ENCODE assay signal across 10 cellular contexts in the genomic region with DNA sequence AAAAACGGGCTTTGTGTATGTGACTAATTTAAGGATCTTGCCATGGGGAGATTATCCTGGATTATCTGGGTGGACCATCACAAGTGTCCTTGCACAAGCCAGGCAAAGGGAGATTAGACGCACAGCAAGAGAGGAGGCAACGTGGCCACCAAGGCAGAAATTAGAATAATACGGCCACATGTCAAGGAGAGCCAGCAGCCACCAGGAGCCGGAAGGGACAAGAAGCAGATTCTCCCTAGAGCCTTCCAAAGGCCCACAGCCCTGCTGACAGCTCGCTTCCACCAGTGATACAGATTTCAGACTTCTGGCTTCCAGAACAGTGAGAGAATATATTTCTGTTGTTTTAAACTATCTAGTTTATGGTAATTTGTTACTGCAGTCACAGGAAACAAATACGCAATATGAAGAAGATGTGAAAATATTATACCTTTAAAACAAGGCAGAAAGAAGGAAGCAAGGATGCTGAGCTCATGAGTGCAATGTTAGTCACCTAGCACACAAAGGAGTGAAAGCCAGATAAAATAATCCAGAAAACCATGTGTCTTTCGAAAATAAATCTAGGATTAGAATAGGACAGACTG. TPM values are rescaled to one million over a fixed set of nuclear protein-coding genes. Genes with fewer than 3 reads are reported as not detected.
DNase-seq lines count a peak whose midpoint lies in the region; ATAC-seq and TF ChIP-seq lines count a peak whose summit lies in the region.
"Had no signal": no experiment of that assay in that cellular context is flagged by ENCODE, and none has a peak within 500 bp of the region (broad histone marks: within the 10 kb centered on the region; RNA-seq: fewer than 3 reads in every experiment).

No MANE protein-coding gene starts in this region.

- H3K9ac ChIP-seq in HUES6 (ENCODE audit: low read length): peak overlapping the region; percentile 66

- H3K4me1 Mint-ChIP-seq in T-helper 2 cell treated with Interferon-gamma antibody and Interleukin-4, amounts not matched to agents 5 μg/mL and 100 μg/mL, for 36 hours (ENCODE audit: low read depth): peaks cover 18% of the 10 kb centered on the region
- H3K4me1 Mint-ChIP-seq: stimulated activated naive B cell treated with anti-CD40 and anti-IgM and Interleukin-4, amounts not matched to agents 10 μg/mL and 1 μg/mL and 100 μg/mL, for 72 hours had no signal

- no peak for TF ChIP-seq CTCF in foreskin keratinocyte (conservative IDR thresholded peaks at IDR 0.05)

- H3K9me3 Mint-ChIP-seq in T-helper 2 cell treated with Interferon-gamma antibody and Interleukin-4, amounts not matched to agents 5 μg/mL and 100 μg/mL, for 36 hours: peaks cover 9% of the 10 kb centered on the region
- H3K9me3 Mint-ChIP-seq: stimulated activated naive B cell treated with anti-CD40 and anti-IgM and Interleukin-4, amounts not matched to agents 10 μg/mL and 1 μg/mL and 100 μg/mL, for 72 hours had no signal

- H3K27me3 Mint-ChIP-seq in T-helper 2 cell treated with Interferon-gamma antibody and Interleukin-4, amounts not matched to agents 5 μg/mL and 100 μg/mL, for 36 hours (ENCODE audit: low read depth): no peaks in the 10 kb centered on the region

- H3K4me3 ChIP-seq in HUES6 (ENCODE audit: low read depth, low read length) (no peak overlapping the region), skin epidermis (no peak overlapping the region)

- H3K27me3 ChIP-seq in HUES6 (ENCODE audit: control insufficient read depth, insufficient read depth, low read length) (no peaks in the 10 kb centered on the region), foreskin keratinocyte (no peaks in the 10 kb centered on the region)

- H3K36me3 ChIP-seq in HUES6 (ENCODE audit: control insufficient read depth, insufficient read depth, low read length): no peaks in the 10 kb centered on the region

- no peak for DNase-seq in T-helper 2 cell treated with Interferon-gamma antibody and Interleukin-4, amounts not matched to agents 5 μg/mL and 100 μg/mL, for 36 hours (ENCODE audit: low spot score)
- DNase-seq in foreskin keratinocyte: peak; percentile 87 to 96
- DNase-seq in amygdala (lab: John Stamatoyannopoulos, UW): no peak
- DNase-seq in DMS79 (lab: John Stamatoyannopoulos, UW): no peak
- DNase-seq: stimulated activated naive B cell treated with anti-CD40 and anti-IgM and Interleukin-4, amounts not matched to agents 10 μg/mL and 1 μg/mL and 100 μg/mL, for 72 hours had no signal

- H3K27ac Mint-ChIP-seq in T-helper 2 cell treated with Interferon-gamma antibody and Interleukin-4, amounts not matched to agents 5 μg/mL and 100 μg/mL, for 36 hours: peak overlapping the region; percentile 54
- H3K27ac Mint-ChIP-seq: stimulated activated naive B cell treated with anti-CD40 and anti-IgM and Interleukin-4, amounts not matched to agents 10 μg/mL and 1 μg/mL and 100 μg/mL, for 72 hours had no signal

- ATAC-seq in foreskin keratinocyte (peak; percentile 76), HG03342 (IDR thresholded peaks at IDR 0.05; ENCODE audit: unreplicated experiment) (no peak)

- H3K4me3 Mint-ChIP-seq in T-helper 2 cell treated with Interferon-gamma antibody and Interleukin-4, amounts not matched to agents 5 μg/mL and 100 μg/mL, for 36 hours: no peak overlapping the region
- H3K4me3 Mint-ChIP-seq: stimulated activated naive B cell treated with anti-CD40 and anti-IgM and Interleukin-4, amounts not matched to agents 10 μg/mL and 1 μg/mL and 100 μg/mL, for 72 hours had no signal

- H3K36me3 Mint-ChIP-seq in T-helper 2 cell treated with Interferon-gamma antibody and Interleukin-4, amounts not matched to agents 5 μg/mL and 100 μg/mL, for 36 hours (ENCODE audit: low read depth): no peaks in the 10 kb centered on the region
- H3K36me3 Mint-ChIP-seq: stimulated activated naive B cell treated with anti-CD40 and anti-IgM and Interleukin-4, amounts not matched to agents 10 μg/mL and 1 μg/mL and 100 μg/mL, for 72 hours had no signal

- peak overlapping the region; percentile 60; the same call in 1 of the 2 replicates for H3K27ac ChIP-seq in HUES6 (ENCODE audit: low read depth, low read length)
- H3K27ac ChIP-seq in foreskin keratinocyte: peak overlapping the region; percentile 95
- peak overlapping the region in 15 of 21 experiments; percentile 10 to 87 (median 66) for H3K27ac ChIP-seq in skin epidermis

- H3K9me3 ChIP-seq in HUES6 (ENCODE audit: control insufficient read depth, insufficient read depth, low read depth, low read length): no peaks in the 10 kb centered on the region; the same call in 1 of the 2 replicates

- H3K4me1 ChIP-seq in HUES6 (ENCODE audit: control insufficient read depth, insufficient read depth, low read length) (peaks cover 35% of the 10 kb centered on the region), foreskin keratinocyte (peaks cover 24% of the 10 kb centered on the region)

RNA-seq across cellular contexts. Expression of a gene that starts 28.7 kb away (rescaled TPM):
- total RNA-seq in foreskin keratinocyte: 72.4 and 77.5 TPM in 2 replicates
- 32.8 and 36.8 TPM in 2 replicates for polyA plus RNA-seq in foreskin keratinocyte

RNA-seq across cellular contexts. Expression of a gene that starts 59.7 kb away (rescaled TPM):
- total RNA-seq in foreskin keratinocyte: not detected in 2 replicates
- not detected in 2 replicates for polyA plus RNA-seq in foreskin keratinocyte
- total RNA-seq: glomerular endothelial cell, pulmonary artery endothelial cell had no signal

Comparison
In these comparisons a context has a peak if more than half of its experiments do, and no peak if none do; other contexts are left out.
1. DNase-seq: peak in foreskin keratinocyte (2 of 2); none in T-helper 2 cell treated with Interferon-gamma antibody and Interleukin-4, amounts not matched to agents 5 μg/mL and 100 μg/mL, for 36 hours (single experiment), amygdala (0 of 56) and DMS79 (single experiment).
2. Peak in every context shown above with its lines, with median percentiles within 50 percentile points of each other: H3K27ac ChIP-seq.